21 cellular contexts compared by ENCODE assay signal in genomic region chr16:2715064-2715463, GRCh38. TPM values are rescaled to one million over a fixed set of nuclear protein-coding genes. Genes with fewer than 3 reads are reported as not detected.
DNase-seq lines count a peak whose midpoint lies in the region; FAIRE-seq and TF ChIP-seq lines count a peak whose summit lies in the region.
"Had no signal": no experiment of that assay in that cellular context is flagged by ENCODE, and none has a peak within 500 bp of the region (broad histone marks: within the 10 kb centered on the region; RNA-seq: fewer than 3 reads in every experiment).

No MANE protein-coding gene starts in this region.

- H3K27ac ChIP-seq in astrocyte (ENCODE audit: low read depth, low read length) = no peak overlapping the region
- no peak overlapping the region for H3K27ac ChIP-seq in parathyroid adenoma
- no peak overlapping the region for H3K27ac ChIP-seq in caudate nucleus (ENCODE audit: low read depth, low read length)
- no peak overlapping the region for H3K27ac ChIP-seq in testis
- H3K27ac ChIP-seq: brain microvascular endothelial cell, esophagus muscularis mucosa, gastrocnemius medialis, left lung had no signal

- TF ChIP-seq CTCF in astrocyte (IDR thresholded peaks at IDR 0.05; ENCODE audit: insufficient read depth, low read depth, low read length) (no peak), parathyroid adenoma (IDR thresholded peaks at IDR 0.05) (no peak), testis (IDR thresholded peaks at IDR 0.05) (no peak)

- no peak for TF ChIP-seq POLR2A in testis (IDR thresholded peaks at IDR 0.05)

- H3K4me3 Mint-ChIP-seq in activated CD4-positive, alpha-beta T cell treated with anti-CD3 and anti-CD28 coated beads, Interleukin-2, amount 10 ng/mL, durations not matched to agents 24 days and 14 days = peak overlapping the region; percentile 37
- no peak overlapping the region for H3K4me3 Mint-ChIP-seq in astrocyte (ENCODE audit: unreplicated experiment)
- H3K4me3 Mint-ChIP-seq: natural killer cell had no signal

- H3K27ac Mint-ChIP-seq in activated CD4-positive, alpha-beta T cell treated with anti-CD3 and anti-CD28 coated beads, Interleukin-2, amount 10 ng/mL, durations not matched to agents 24 days and 14 days = no peak overlapping the region
- no peak overlapping the region for H3K27ac Mint-ChIP-seq in astrocyte (ENCODE audit: unreplicated experiment)
- H3K27ac Mint-ChIP-seq: activated T-helper 2 cell treated with anti-CD3 and anti-CD28 coated beads, Interferon-gamma antibody, Interleukin-2, Interleukin-4, amounts not matched to agents 10 μg/mL and 5 μg/mL and 100 μg/mL, durations not matched to agents 14 hours and 24 hours and 36 hours had no signal

- no peaks in the 10 kb centered on the region for H3K79me2 ChIP-seq in astrocyte (ENCODE audit: insufficient read depth, low read length)
- H3K79me2 ChIP-seq in parathyroid adenoma = no peaks in the 10 kb centered on the region

- H4K20me1 ChIP-seq in astrocyte (ENCODE audit: insufficient read depth, low read length) = peaks cover 18% of the 10 kb centered on the region

- H2AFZ ChIP-seq in astrocyte (ENCODE audit: low read depth, low read length) (no peak overlapping the region), parathyroid adenoma (peak overlapping the region; percentile 56)

- H3K4me1 Mint-ChIP-seq in activated CD4-positive, alpha-beta T cell treated with anti-CD3 and anti-CD28 coated beads, Interleukin-2, amount 10 ng/mL, durations not matched to agents 24 days and 14 days = peaks cover 7% of the 10 kb centered on the region
- no peaks in the 10 kb centered on the region for H3K4me1 Mint-ChIP-seq in astrocyte (ENCODE audit: low read depth, unreplicated experiment)

- H3K27me3 Mint-ChIP-seq in activated CD4-positive, alpha-beta T cell treated with anti-CD3 and anti-CD28 coated beads, Interleukin-2, amount 10 ng/mL, durations not matched to agents 24 days and 14 days = peaks cover 3% of the 10 kb centered on the region
- H3K27me3 Mint-ChIP-seq in astrocyte (ENCODE audit: low read depth, unreplicated experiment) = peaks cover 1% of the 10 kb centered on the region

- intact Hi-C loops in activated CD4-positive, alpha-beta T cell treated with anti-CD3 and anti-CD28 coated beads, Interleukin-2, amount 10 ng/mL, durations not matched to agents 24 days and 14 days (cut with micrococcal nuclease) = no loop called here
- intact Hi-C loops in posterior vena cava (cut with DNase I) = no loop called here
- intact Hi-C loops in testis (cut with DNase I; ENCODE audit: low total_unique reads) = no loop called here

- H3K4me1 ChIP-seq in astrocyte (ENCODE audit: insufficient read depth, low read length) (no peaks in the 10 kb centered on the region), parathyroid adenoma (peaks cover 7% of the 10 kb centered on the region), testis (peaks cover 12% of the 10 kb centered on the region)

- H3K27me3 ChIP-seq in H7 (ENCODE audit: control insufficient read depth, insufficient read depth, low read length) (peaks cover 2% of the 10 kb centered on the region; the same call in 1 of the 2 replicates), astrocyte (ENCODE audit: insufficient read depth, low read length) (no peaks in the 10 kb centered on the region), parathyroid adenoma (ENCODE audit: control insufficient read depth, insufficient read depth, low read length) (no peaks in the 10 kb centered on the region), testis (no peaks in the 10 kb centered on the region)
- H3K27me3 ChIP-seq: brain microvascular endothelial cell had no signal

- H3K4me2 ChIP-seq in astrocyte (ENCODE audit: low read length) (peak overlapping the region; percentile 67), parathyroid adenoma (ENCODE audit: low read length) (no peak overlapping the region)
- H3K4me2 ChIP-seq: SK-N-SH had no signal

- no peak for FAIRE-seq in astrocyte (lab: Jason Lieb, UNC)
- FAIRE-seq: colon had no signal

- H3K4me3 ChIP-seq in H7 (ENCODE audit: insufficient read depth, low read depth, low read length) (peak overlapping the region; percentile 3; the same call in 1 of the 2 replicates), astrocyte (ENCODE audit: insufficient read depth, low read depth, low read length) (no peak overlapping the region), parathyroid adenoma (ENCODE audit: low read depth, low read length) (no peak overlapping the region), testis (no peak overlapping the region)
- H3K4me3 ChIP-seq: gastrocnemius medialis, left lung had no signal

- no peak overlapping the region for H3K9ac ChIP-seq in astrocyte (ENCODE audit: low read length)
- no peak overlapping the region for H3K9ac ChIP-seq in parathyroid adenoma
- H3K9ac ChIP-seq: SK-N-SH had no signal

- H3K36me3 ChIP-seq in H7 (replicated peaks; ENCODE audit: control insufficient read depth, insufficient read depth, low read length) = no peaks in the 10 kb centered on the region
- H3K36me3 ChIP-seq in astrocyte (ENCODE audit: insufficient read depth, low read length) = no peaks in the 10 kb centered on the region
- no peaks in the 10 kb centered on the region for H3K36me3 ChIP-seq in parathyroid adenoma (ENCODE audit: control insufficient read depth, insufficient read depth, low read length)
- no peaks in the 10 kb centered on the region for H3K36me3 ChIP-seq in testis (ENCODE audit: low read depth, missing control alignments)
- H3K36me3 ChIP-seq: gastrocnemius medialis had no signal

- peaks cover 5% of the 10 kb centered on the region for H3K36me3 Mint-ChIP-seq in activated CD4-positive, alpha-beta T cell treated with anti-CD3 and anti-CD28 coated beads, Interleukin-2, amount 10 ng/mL, durations not matched to agents 24 days and 14 days (ENCODE audit: low read depth)
- no peaks in the 10 kb centered on the region for H3K36me3 Mint-ChIP-seq in astrocyte (ENCODE audit: low read depth, unreplicated experiment)
- H3K36me3 Mint-ChIP-seq: natural killer cell had no signal

- DNase-seq in activated CD4-positive, alpha-beta T cell treated with anti-CD3 and anti-CD28 coated beads, Interleukin-2, amount 10 ng/mL, durations not matched to agents 24 days and 14 days = no peak
- DNase-seq in activated CD4-positive, alpha-beta T cell treated with anti-CD3 and anti-CD28 coated beads, Interleukin-2, amount 50 U/mL, for 1 hour = no peak
- no peak for DNase-seq in H7
- DNase-seq in astrocyte (ENCODE audit: low read depth) = no peak
- no peak for DNase-seq in posterior vena cava (ENCODE audit: low spot score)
- DNase-seq in caudate nucleus (lab: John Stamatoyannopoulos, UW) = no peak
- no peak for DNase-seq in testis
- DNase-seq: 8988T, COR-L47, gastrocnemius medialis, hippocampal formation, NCI-H1092, NCI-H1930, SK-N-SH had no signal

- H3K9me3 Mint-ChIP-seq in activated CD4-positive, alpha-beta T cell treated with anti-CD3 and anti-CD28 coated beads, Interleukin-2, amount 10 ng/mL, durations not matched to agents 24 days and 14 days = no peaks in the 10 kb centered on the region
- no peaks in the 10 kb centered on the region for H3K9me3 Mint-ChIP-seq in astrocyte (ENCODE audit: unreplicated experiment)
- H3K9me3 Mint-ChIP-seq: activated T-helper 2 cell treated with anti-CD3 and anti-CD28 coated beads, Interferon-gamma antibody, Interleukin-2, Interleukin-4, amounts not matched to agents 10 μg/mL and 5 μg/mL and 100 μg/mL, durations not matched to agents 14 hours and 24 hours and 36 hours; natural killer cell had no signal

- H3K9me3 ChIP-seq in astrocyte (ENCODE audit: insufficient read depth, low read depth, low read length) = no peaks in the 10 kb centered on the region
- no peaks in the 10 kb centered on the region for H3K9me3 ChIP-seq in parathyroid adenoma (ENCODE audit: control insufficient read depth, low read length)
- no peaks in the 10 kb centered on the region for H3K9me3 ChIP-seq in testis
- H3K9me3 ChIP-seq: esophagus muscularis mucosa, gastrocnemius medialis, left lung, SK-N-SH had no signal

- 21 to 26% methylated on average over 9 of the region's 9 CpGs for WGBS in testis, 2 donors

RNA-seq across cellular contexts. Expression of gene PRSS27, which starts 5.0 kb away (rescaled TPM):
- total RNA-seq in activated CD4-positive, alpha-beta T cell treated with anti-CD3 and anti-CD28 coated beads, Interleukin-2, amount 10 ng/mL, durations not matched to agents 24 days and 14 days = 1.8 and 2.0 TPM in 2 replicates
- 2.0 and 3.1 TPM in 2 replicates for total RNA-seq in H7 (2014; rRNA removed; shearing (Covaris generic))
- total RNA-seq in astrocyte (2.3 and 3.0 TPM in 2 replicates), posterior vena cava (1 to 10 TPM in 1 of 2 donors, under 1 TPM in 1; 0.71 to 1.4 TPM), testis (1 to 10 TPM; 6.4 to 6.7 TPM)
- polyA plus RNA-seq in testis (ENCODE audit: insufficient read depth, low read depth, low replicate concordance) = 4.3 TPM

RNA-seq across cellular contexts. Expression of gene KCTD5, which starts 32.7 kb away (rescaled TPM):
- total RNA-seq in activated CD4-positive, alpha-beta T cell treated with anti-CD3 and anti-CD28 coated beads, Interleukin-2, amount 10 ng/mL, durations not matched to agents 24 days and 14 days = 54.4 and 57.0 TPM in 2 replicates
- 35.2 and 36.7 TPM in 2 replicates for total RNA-seq in H7 (2014; rRNA removed; shearing (Covaris generic))
- total RNA-seq in astrocyte = 53.0 and 55.4 TPM in 2 replicates
- total RNA-seq in posterior vena cava = 10 to 100 TPM; 13.5 to 14.3 TPM
- total RNA-seq in testis = 10 to 100 TPM; 63.9 to 72.2 TPM
- polyA plus RNA-seq in testis (ENCODE audit: insufficient read depth, low read depth, low replicate concordance) = 33.3 TPM

RNA-seq across cellular contexts. Expression of gene SRRM2, which starts 37.4 kb away (rescaled TPM):
- 635 and 680 TPM in 2 replicates for total RNA-seq in activated CD4-positive, alpha-beta T cell treated with anti-CD3 and anti-CD28 coated beads, Interleukin-2, amount 10 ng/mL, durations not matched to agents 24 days and 14 days
- total RNA-seq in H7 (2014; rRNA removed; shearing (Covaris generic)) = 69.0 and 96.1 TPM in 2 replicates
- total RNA-seq in astrocyte (387 and 409 TPM in 2 replicates), posterior vena cava (100 to 1,000 TPM; 320 to 360 TPM), testis (100 to 1,000 TPM; 446 to 738 TPM)
- polyA plus RNA-seq in testis (ENCODE audit: insufficient read depth, low read depth, low replicate concordance) = 526 TPM
